ENCODE assay signal across 21 cellular contexts in the genomic region with DNA sequence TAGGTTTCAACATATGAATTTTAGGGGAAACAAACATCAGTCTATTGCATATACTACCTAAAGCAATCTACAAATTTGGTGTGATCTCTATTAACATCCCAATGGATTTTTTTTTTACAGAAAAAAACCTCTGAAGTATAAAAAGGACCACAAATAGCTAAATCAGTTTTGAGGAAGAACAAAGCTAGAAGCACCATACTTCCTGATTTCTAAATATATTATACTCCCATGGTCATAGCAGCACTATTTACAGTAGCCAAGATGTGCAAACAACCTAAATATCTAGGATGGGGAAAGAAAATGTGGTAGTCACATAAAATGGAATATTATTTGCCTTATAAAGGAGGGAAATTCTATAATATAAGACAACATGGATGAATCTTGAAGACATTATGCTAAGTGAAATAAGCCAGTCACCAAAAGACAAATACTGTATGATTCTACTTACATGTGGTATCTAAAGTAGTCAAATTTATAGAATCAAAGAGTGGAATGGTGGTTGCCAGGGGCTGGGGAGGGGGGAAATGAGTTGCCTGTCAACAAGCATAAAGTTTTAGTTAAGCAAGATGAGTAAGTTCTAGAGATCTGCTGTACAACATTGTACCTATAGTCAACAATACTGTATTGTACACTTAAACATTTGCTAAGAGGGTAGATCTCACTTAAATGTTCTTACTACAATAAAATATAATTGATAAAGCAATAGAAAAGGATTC. TPM values are rescaled to one million over a fixed set of nuclear protein-coding genes. Genes with fewer than 3 reads are reported as not detected.
DNase-seq lines count a peak whose midpoint lies in the region; ATAC-seq and TF ChIP-seq lines count a peak whose summit lies in the region.
"Had no signal": no experiment of that assay in that cellular context is flagged by ENCODE, and none has a peak within 500 bp of the region (broad histone marks: within the 10 kb centered on the region; RNA-seq: fewer than 3 reads in every experiment).

No MANE protein-coding gene starts in this region.

- peaks cover 2% of the 10 kb centered on the region for H3K9me3 Mint-ChIP-seq in activated CD4-positive, alpha-beta T cell treated with anti-CD3 and anti-CD28 coated beads for 36 hours (ENCODE audit: low read depth)
- H3K9me3 Mint-ChIP-seq in CD14-positive monocyte: no peaks in the 10 kb centered on the region
- H3K9me3 Mint-ChIP-seq in memory B cell: no peaks in the 10 kb centered on the region

- CTCF ChIA-PET in activated CD4-positive, alpha-beta T cell treated with anti-CD3 and anti-CD28 coated beads for 36 hours (lab: Charles Lee): interaction anchor here (0.8 to 2.1 kb wide), 4 partner anchors 10 to 122 kb away, joined by 4 to 11 read pairs (median 4); no protein-coding TSS in a partner anchor

- peaks cover 34% of the 10 kb centered on the region for H3K4me1 Mint-ChIP-seq in activated CD4-positive, alpha-beta T cell treated with anti-CD3 and anti-CD28 coated beads for 36 hours
- peaks cover 74% of the 10 kb centered on the region for H3K4me1 Mint-ChIP-seq in CD14-positive monocyte
- peaks cover 34% of the 10 kb centered on the region for H3K4me1 Mint-ChIP-seq in memory B cell

- H3K27me3 Mint-ChIP-seq in activated CD4-positive, alpha-beta T cell treated with anti-CD3 and anti-CD28 coated beads for 36 hours: no peaks in the 10 kb centered on the region
- H3K27me3 Mint-ChIP-seq in CD14-positive monocyte (ENCODE audit: low read depth in 3 of 3) (peaks cover 0 to 4% (median 1%) of the 10 kb centered on the region in 3 donors), memory B cell (no peaks in the 10 kb centered on the region)

- POLR2A ChIA-PET in activated CD4-positive, alpha-beta T cell treated with anti-CD3 and anti-CD28 coated beads for 36 hours (lab: Charles Lee): interaction anchor here (0.7 kb wide), 1 partner anchor 88 kb away, joined by 3 read pairs; no protein-coding TSS in a partner anchor

- ATAC-seq in activated CD4-positive, alpha-beta T cell treated with anti-CD3 and anti-CD28 coated beads for 36 hours: peak; percentile 47
- ATAC-seq in memory B cell (ENCODE audit: low read depth) (peak; percentile 66), GM21786 (IDR thresholded peaks at IDR 0.05; ENCODE audit: unreplicated experiment) (no peak), GM18502 (IDR thresholded peaks at IDR 0.05; ENCODE audit: poor library complexity, unreplicated experiment) (no peak)
- ATAC-seq: body of pancreas, left cardiac atrium had no signal

- no peak for TF ChIP-seq CTCF in CD14-positive monocyte (IDR thresholded peaks at IDR 0.05)

- H3K36me3 Mint-ChIP-seq in activated CD4-positive, alpha-beta T cell treated with anti-CD3 and anti-CD28 coated beads for 36 hours (ENCODE audit: low read depth): peaks cover 44% of the 10 kb centered on the region
- H3K36me3 Mint-ChIP-seq in CD14-positive monocyte (peaks cover 0 to 5% of the 10 kb centered on the region in 2 donors), memory B cell (peaks cover 19% of the 10 kb centered on the region)

- no peak for DNase-seq in activated CD4-positive, alpha-beta T cell treated with anti-CD3 and anti-CD28 coated beads for 36 hours
- DNase-seq in activated CD4-positive, alpha-beta T cell treated with anti-CD3 and anti-CD28 coated beads for 48 hours: no peak
- DNase-seq in CD14-positive monocyte (ENCODE audit: low spot score) (no peak), MV-4-11 (lab: John Stamatoyannopoulos, UW) (peak; percentile 55), memory B cell (ENCODE audit: low spot score in 2 of 2) (no peak), cortex of kidney (lab: John Stamatoyannopoulos, UW) (no peak)
- DNase-seq: activated CD4-positive, CD25-positive, alpha-beta regulatory T cell treated with anti-CD3 and anti-CD28 coated beads, Interleukin-2, amount 50 U/mL, for 72 hours; body of pancreas; C1 segment of cervical spinal cord; DMS153; Karpas-422; left cardiac atrium; mammary epithelial cell; NCI-H1092; NCI-H187 treated with DMSO at 0.1 percent for 48 hours; NCI-H69; nucleus accumbens; SK-N-SH had no signal

- H3K27ac Mint-ChIP-seq in activated CD4-positive, alpha-beta T cell treated with anti-CD3 and anti-CD28 coated beads for 36 hours: no peak overlapping the region
- H3K27ac Mint-ChIP-seq in CD14-positive monocyte (peak overlapping the region; percentile 54 to 75 (median 69)), memory B cell (peak overlapping the region; percentile 70)
- H3K27ac Mint-ChIP-seq: activated T-helper 2 cell treated with anti-CD3 and anti-CD28 coated beads, Interferon-gamma antibody, Interleukin-2, Interleukin-4, amounts not matched to agents 10 μg/mL and 5 μg/mL and 100 μg/mL, durations not matched to agents 14 hours and 24 hours and 36 hours had no signal

- H3K4me3 Mint-ChIP-seq in activated CD4-positive, alpha-beta T cell treated with anti-CD3 and anti-CD28 coated beads for 36 hours: no peak overlapping the region
- H3K4me3 Mint-ChIP-seq in CD14-positive monocyte (no peak overlapping the region), memory B cell (peak overlapping the region; percentile 6)

- intact Hi-C loops in activated CD4-positive, alpha-beta T cell treated with anti-CD3 and anti-CD28 coated beads for 36 hours (cut with DNase I, micrococcal nuclease): no loop called here
- intact Hi-C loops in CD14-positive monocyte (cut with micrococcal nuclease): no loop called here

RNA-seq across cellular contexts. Expression of a gene that starts 17.6 kb away (rescaled TPM):
- 10 to 100 TPM; 45.1 to 49.1 TPM for total RNA-seq in activated CD4-positive, alpha-beta T cell treated with anti-CD3 and anti-CD28 coated beads for 36 hours
- 10 to 100 TPM; 40.0 to 80.7 TPM for polyA plus RNA-seq in CD14-positive monocyte

RNA-seq across cellular contexts. Expression of a gene that starts 59.8 kb away (rescaled TPM):
- total RNA-seq in activated CD4-positive, alpha-beta T cell treated with anti-CD3 and anti-CD28 coated beads for 36 hours: 10 to 100 TPM; 12.2 to 16.8 TPM
- 10 to 100 TPM; 17.7 to 18.9 TPM for polyA plus RNA-seq in CD14-positive monocyte

Comparison
In these comparisons a context has a peak if more than half of its experiments do, and no peak if none do; other contexts are left out.
1. ATAC-seq: peak in activated CD4-positive, alpha-beta T cell treated with anti-CD3 and anti-CD28 coated beads for 36 hours (single experiment) and memory B cell (single experiment); none in GM21786 (single experiment) and GM18502 (single experiment).